ENCODE assay signal across 27 cellular contexts in the genomic region with DNA sequence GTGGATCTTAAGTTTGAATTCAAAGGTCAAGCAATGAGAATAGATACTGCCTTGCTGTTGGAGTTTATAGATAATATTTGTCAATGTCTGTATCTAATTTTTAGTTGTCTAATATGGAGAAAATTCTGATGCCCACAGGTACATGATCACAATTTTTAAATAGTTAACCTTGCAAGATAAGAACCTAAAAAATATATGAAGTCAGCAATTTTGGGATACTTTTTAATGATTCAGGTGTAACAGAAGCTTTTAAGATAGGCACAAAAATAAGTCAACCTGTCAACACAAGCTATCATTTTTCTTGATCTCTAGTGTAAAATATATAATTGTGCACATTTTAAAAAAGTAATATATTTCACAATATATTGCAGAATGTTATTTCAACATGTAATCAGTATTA.
"Had no signal": no experiment of that assay in that cellular context is flagged by ENCODE, and none has a peak within 500 bp of the region (broad histone marks: within the 10 kb centered on the region; RNA-seq: fewer than 3 reads in every experiment).

No MANE protein-coding gene starts in this region.

- H3K4me2 ChIP-seq: KMS-11 had no signal

- H3K9ac ChIP-seq: KMS-11 had no signal

- H3K27me3 ChIP-seq: MG63 had no signal

- H3K27me3 Mint-ChIP-seq: activated CD4-positive, alpha-beta T cell treated with anti-CD3 and anti-CD28 coated beads, Interleukin-2, amount 10 ng/mL, durations not matched to agents 24 days and 14 days had no signal

- DNase-seq: activated CD4-positive, alpha-beta T cell treated with anti-CD3 and anti-CD28 coated beads, Interleukin-2, amount 10 ng/mL, durations not matched to agents 24 days and 14 days; activated CD4-positive, alpha-beta T cell treated with anti-CD3 and anti-CD28 coated beads, Interleukin-2, amount 50 U/mL, for 48 hours; activated CD4-positive, CD25-positive, alpha-beta regulatory T cell treated with anti-CD3 and anti-CD28 coated beads, Interleukin-2, amount 50 U/mL, for 72 hours; activated CD8-positive, alpha-beta memory T cell treated with anti-CD3 and anti-CD28 coated beads for 24 hours; activated gamma-delta T cell; activated naive CD4-positive, alpha-beta T cell treated with anti-CD3 and anti-CD28 coated beads, Interleukin-2, amount 10 ng/mL, durations not matched to agents 7 days and 5 days; activated naive CD8-positive, alpha-beta T cell treated with anti-CD3 and anti-CD28 coated beads for 36 hours; activated T-cell treated with anti-CD3 and anti-CD28 coated beads, Interleukin-2, amount 50 U/mL, for 4 hours; cerebellar nuclear complex; MG63; MV-4-11; NCI-H1092 treated with DMSO at 0.1 percent for 48 hours; NCI-H1417 treated with DMSO at 0.1 percent for 48 hours; NCI-H1694; NCI-H2029; NCI-H2107; NCI-H2171 treated with DMSO at 0.1 percent for 48 hours; NCI-H345; NCI-H510A; NCI-H526 treated with DMSO at 0.1 percent for 48 hours; NCI-H82; SHP77 treated with DMSO at 0.1 percent for 48 hours; T-helper 9 cell had no signal

- ATAC-seq: activated T-cell treated with anti-CD3 and anti-CD28 coated beads, Interleukin-2, amount 50 U/mL, for 4 hours; WTC11 had no signal

- H3K27ac Mint-ChIP-seq: activated naive CD8-positive, alpha-beta T cell treated with anti-CD3 and anti-CD28 coated beads for 36 hours; T-helper 1 cell treated with Interleukin-12 subunit alpha and Interleukin-12 subunit beta and Interleukin-4 antibody, amounts not matched to agents 30 μg/mL and 1 μg/mL, for 36 hours; WTC11 had no signal

- H3K9me3 Mint-ChIP-seq: activated T-cell treated with anti-CD3 and anti-CD28 coated beads, Interleukin-2, amount 50 U/mL, for 4 hours had no signal

- H3K36me3 Mint-ChIP-seq: activated naive CD8-positive, alpha-beta T cell treated with anti-CD3 and anti-CD28 coated beads for 36 hours had no signal

- H3K4me3 ChIP-seq: MG63 had no signal

- FAIRE-seq: RCC 7860 had no signal

- H3K9me3 ChIP-seq: MG63 had no signal

- H3K4me3 Mint-ChIP-seq: activated CD4-positive, alpha-beta T cell treated with anti-CD3 and anti-CD28 coated beads, Interleukin-2, amount 10 ng/mL, durations not matched to agents 24 days and 14 days; activated naive CD4-positive, alpha-beta T cell treated with anti-CD3 and anti-CD28 coated beads, Interleukin-2, amount 10 ng/mL, durations not matched to agents 7 days and 5 days; activated naive CD8-positive, alpha-beta T cell treated with anti-CD3 and anti-CD28 coated beads for 36 hours; activated T-cell treated with anti-CD3 and anti-CD28 coated beads, Interleukin-2, amount 50 U/mL, for 4 hours; T-helper 1 cell treated with Interleukin-12 subunit alpha and Interleukin-12 subunit beta and Interleukin-4 antibody, amounts not matched to agents 30 μg/mL and 1 μg/mL, for 36 hours; WTC11 had no signal

- H3K27ac ChIP-seq: KMS-11 had no signal
